ENCODE assay signal across 14 cellular contexts in the genomic region with DNA sequence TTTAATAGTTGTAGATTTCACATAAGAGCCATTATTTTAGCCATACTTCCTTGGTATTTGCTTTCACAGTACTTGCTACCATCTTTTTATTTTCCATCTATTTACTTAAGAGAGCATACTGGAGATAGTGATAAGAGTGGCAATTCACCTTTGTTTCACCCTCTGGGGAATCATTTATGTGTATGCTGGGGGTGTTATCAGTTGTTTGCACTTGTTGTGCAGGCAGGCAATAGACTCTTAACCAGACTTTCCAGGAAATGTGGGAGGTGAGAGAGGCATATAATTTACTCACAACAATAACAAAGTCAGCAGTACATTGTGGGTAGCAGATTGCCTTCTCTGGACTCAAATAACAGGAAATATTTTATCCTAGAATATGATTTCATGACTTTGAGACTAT.
"Had no signal": no experiment of that assay in that cellular context is flagged by ENCODE, and none has a peak within 500 bp of the region (broad histone marks: within the 10 kb centered on the region; RNA-seq: fewer than 3 reads in every experiment).

No MANE protein-coding gene starts in this region.

- DNase-seq: activated CD4-positive, alpha-beta T cell treated with anti-CD3 and anti-CD28 coated beads, Interleukin-2, amount 50 U/mL, for 1 hour; activated CD8-positive, alpha-beta memory T cell treated with anti-CD3 and anti-CD28 coated beads for 24 hours; activated naive CD4-positive, alpha-beta T cell; anterior cingulate cortex; effector CD8-positive, alpha-beta T cell; foreskin fibroblast; immature natural killer cell; right cardiac atrium; stimulated activated CD4-positive, alpha-beta T cell treated with anti-CD3 and anti-CD28 coated beads, Interleukin-4, amount 100 ng/mL, for 24 hours; stimulated activated naive CD4-positive, alpha-beta T cell had no signal

- H3K27me3 ChIP-seq: tibial nerve, vagina had no signal

- H3K9me3 ChIP-seq: tibial nerve, vagina had no signal

- ATAC-seq: activated CD4-positive, CD25-positive, alpha-beta regulatory T cell treated with anti-CD3 and anti-CD28 coated beads, Interleukin-2, amount 50 U/mL, for 24 hours; right cardiac atrium had no signal

- H3K4me3 ChIP-seq: skin epidermis, tibial nerve, vagina had no signal

- H3K27ac ChIP-seq: skin epidermis, tibial nerve, vagina had no signal

- H3K4me1 ChIP-seq: tibial nerve, vagina had no signal

- H3K36me3 ChIP-seq: tibial nerve, vagina had no signal
